Comparison of ENCODE assay signal across 29 cellular contexts in genomic region chr16:56140645-56141044, GRCh38.
"Had no signal": no experiment of that assay in that cellular context is flagged by ENCODE, and none has a peak within 500 bp of the region (broad histone marks: within the 10 kb centered on the region; RNA-seq: fewer than 3 reads in every experiment).

No MANE protein-coding gene starts in this region.

- H3K36me3 ChIP-seq: stomach, suprapubic skin, thoracic aorta, thyroid gland, tibial artery, tibial nerve, transverse colon, upper lobe of left lung, upper lobe of right lung, uterus, vagina had no signal

- H3K27ac Mint-ChIP-seq: stimulated activated effector memory CD8-positive, alpha-beta T cell treated with anti-CD3 and anti-CD28 coated beads, Interleukin-12 subunit alpha, Interleukin-12 subunit beta, amount 100 ng/mL, for 72 hours; stimulated activated memory B cell treated with anti-CD40 and anti-IgM and Interleukin-4, amounts not matched to agents 10 μg/mL and 1 μg/mL and 100 μg/mL, for 72 hours; stimulated activated naive B cell treated with anti-CD40 and anti-IgM and Interleukin-4, amounts not matched to agents 10 μg/mL and 1 μg/mL and 100 μg/mL, for 72 hours; stimulated activated naive CD8-positive, alpha-beta T cell treated with anti-CD3 and anti-CD28 coated beads, Interleukin-15, amount 100 ng/mL, for 72 hours; stimulated activated naive CD8-positive, alpha-beta T cell treated with anti-CD3 and anti-CD28 coated beads, Interleukin-15, Interleukin-2, amounts not matched to agents 100 ng/mL and 50 ng/mL, for 24 hours; type B pancreatic cell had no signal

- H3K9me3 ChIP-seq: stomach, suprapubic skin, testis, thoracic aorta, thyroid gland, tibial artery, tibial nerve, transverse colon, upper lobe of left lung, upper lobe of right lung, uterus, vagina had no signal

- H3K27ac ChIP-seq: stomach, suprapubic skin, testis, thoracic aorta, thyroid gland, tibial artery, tibial nerve, transverse colon, upper lobe of left lung, upper lobe of right lung, uterus, vagina had no signal

- H3K9me3 Mint-ChIP-seq: stimulated activated effector memory CD8-positive, alpha-beta T cell treated with anti-CD3 and anti-CD28 coated beads, Interleukin-12 subunit alpha, Interleukin-12 subunit beta, amount 100 ng/mL, for 72 hours; stimulated activated memory B cell treated with anti-CD40 and anti-IgM and Interleukin-4, amounts not matched to agents 10 μg/mL and 1 μg/mL and 100 μg/mL, for 72 hours; stimulated activated naive CD8-positive, alpha-beta T cell treated with anti-CD3 and anti-CD28 coated beads, Interleukin-15, amount 100 ng/mL, for 72 hours; stimulated activated naive CD8-positive, alpha-beta T cell treated with anti-CD3 and anti-CD28 coated beads, Interleukin-15, Interleukin-2, amounts not matched to agents 100 ng/mL and 50 ng/mL, for 24 hours; type B pancreatic cell had no signal

- H3K4me1 Mint-ChIP-seq: stimulated activated naive B cell treated with anti-CD40 and anti-IgM and Interleukin-4, amounts not matched to agents 10 μg/mL and 1 μg/mL and 100 μg/mL, for 72 hours had no signal

- H3K4me3 ChIP-seq: stomach, suprapubic skin, testis, thoracic aorta, thyroid gland, tibial artery, tibial nerve, transverse colon, upper lobe of left lung, upper lobe of right lung, uterus, vagina had no signal

- H3K4me3 Mint-ChIP-seq: stimulated activated effector memory CD8-positive, alpha-beta T cell treated with anti-CD3 and anti-CD28 coated beads, Interleukin-12 subunit alpha, Interleukin-12 subunit beta, amount 100 ng/mL, for 72 hours; stimulated activated memory B cell treated with anti-CD40 and anti-IgM and Interleukin-4, amounts not matched to agents 10 μg/mL and 1 μg/mL and 100 μg/mL, for 72 hours; stimulated activated naive B cell treated with anti-CD40 and anti-IgM and Interleukin-4, amounts not matched to agents 10 μg/mL and 1 μg/mL and 100 μg/mL, for 72 hours; stimulated activated naive CD8-positive, alpha-beta T cell treated with anti-CD3 and anti-CD28 coated beads, Interleukin-15, amount 100 ng/mL, for 72 hours; stimulated activated naive CD8-positive, alpha-beta T cell treated with anti-CD3 and anti-CD28 coated beads, Interleukin-15, Interleukin-2, amounts not matched to agents 100 ng/mL and 50 ng/mL, for 24 hours; type B pancreatic cell had no signal

- H3K4me1 ChIP-seq: stomach, suprapubic skin, testis, thyroid gland, tibial artery, tibial nerve, transverse colon, upper lobe of left lung, upper lobe of right lung, uterus, vagina had no signal

- DNase-seq: stimulated activated CD4-positive, alpha-beta T cell treated with anti-CD3 and anti-CD28 coated beads, Interleukin-2, amount 100 ng/mL, for 48 hours; stimulated activated CD4-positive, alpha-beta T cell treated with anti-CD3 and anti-CD28 coated beads, Interleukin-4, amount 100 ng/mL, for 1 hour; stimulated activated CD4-positive, alpha-beta T cell treated with anti-CD3 and anti-CD28 coated beads, Interleukin-4, amount 100 ng/mL, for 24 hours; stimulated activated CD4-positive, alpha-beta T cell treated with anti-CD3 and anti-CD28 coated beads, Interleukin-4, amount 100 ng/mL, for 4 hours; stimulated activated CD8-positive, alpha-beta memory T cell treated with anti-CD3 and anti-CD28 coated beads, Interleukin-4, amount 100 ng/mL, for 48 hours; stimulated activated naive B cell treated with anti-CD40 and anti-IgM and Interleukin-4, amounts not matched to agents 10 μg/mL and 1 μg/mL and 100 μg/mL, for 72 hours; stimulated activated naive CD4-positive, alpha-beta T cell; stimulated activated naive CD4-positive, alpha-beta T cell treated with Interleukin-2 at 50 U/mL for 16 hours; stimulated activated naive CD8-positive, alpha-beta T cell treated with anti-CD3 and anti-CD28 coated beads, Interleukin-15, amount 100 ng/mL, for 72 hours; stimulated activated naive CD8-positive, alpha-beta T cell treated with anti-CD3 and anti-CD28 coated beads, Interleukin-15, Interleukin-2, amounts not matched to agents 100 U/mL and 50 U/mL, for 24 hours; stomach; substantia nigra; testis; thyroid gland; tibial artery; transverse colon; trophoblast cell; upper lobe of left lung; upper lobe of right lung; uterus had no signal

- H3K36me3 Mint-ChIP-seq: stimulated activated effector memory CD8-positive, alpha-beta T cell treated with anti-CD3 and anti-CD28 coated beads, Interleukin-12 subunit alpha, Interleukin-12 subunit beta, amount 100 ng/mL, for 72 hours; stimulated activated memory B cell treated with anti-CD40 and anti-IgM and Interleukin-4, amounts not matched to agents 10 μg/mL and 1 μg/mL and 100 μg/mL, for 72 hours; stimulated activated naive B cell treated with anti-CD40 and anti-IgM and Interleukin-4, amounts not matched to agents 10 μg/mL and 1 μg/mL and 100 μg/mL, for 72 hours; type B pancreatic cell had no signal

- FAIRE-seq: urothelium cell line had no signal

- H3K27me3 ChIP-seq: testis, thyroid gland, tibial artery, tibial nerve, transverse colon, upper lobe of left lung, upper lobe of right lung, uterus, vagina had no signal

- ATAC-seq: stimulated activated effector memory CD8-positive, alpha-beta T cell treated with anti-CD3 and anti-CD28 coated beads, Interleukin-12 subunit alpha, Interleukin-12 subunit beta, amount 100 ng/mL, for 72 hours; stimulated activated memory B cell treated with anti-CD40 and anti-IgM and Interleukin-4, amounts not matched to agents 10 μg/mL and 1 μg/mL and 100 μg/mL, for 72 hours; stimulated activated naive B cell treated with anti-CD40 and anti-IgM and Interleukin-4, amounts not matched to agents 10 μg/mL and 1 μg/mL and 100 μg/mL, for 72 hours; stimulated activated naive CD8-positive, alpha-beta T cell treated with anti-CD3 and anti-CD28 coated beads, Interleukin-15, amount 100 ng/mL, for 72 hours; stimulated activated naive CD8-positive, alpha-beta T cell treated with anti-CD3 and anti-CD28 coated beads, Interleukin-15, Interleukin-2, amounts not matched to agents 100 U/mL and 50 U/mL, for 24 hours; upper lobe of right lung had no signal
